Comparison of ENCODE assay signal across 8 cellular contexts in the genomic region with DNA sequence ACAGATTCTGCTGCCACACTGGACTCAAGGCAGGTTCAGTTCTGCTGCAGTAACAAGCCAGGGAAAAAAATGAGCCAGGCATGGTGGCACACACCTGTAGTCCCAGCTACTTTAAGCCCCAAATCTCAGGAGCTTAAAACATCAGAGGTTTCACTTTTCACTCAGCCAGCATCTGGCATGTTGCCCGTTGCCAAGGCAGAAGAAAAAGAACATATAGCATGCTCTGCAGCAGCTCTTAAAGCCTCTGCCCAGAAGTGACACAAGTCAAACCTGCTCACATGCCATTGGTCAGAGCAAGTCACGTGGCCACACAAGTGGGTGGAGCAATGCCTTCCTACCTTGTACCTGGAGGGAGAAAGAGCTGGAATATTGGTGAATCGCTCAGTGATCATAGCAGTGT. TPM values are rescaled to one million over a fixed set of nuclear protein-coding genes. Genes with fewer than 3 reads are reported as not detected.
A peak's percentile ranks its signal among the peaks of the same experiment; 100 is the strongest.
DNase-seq lines count a peak whose midpoint lies in the region; ATAC-seq and TF ChIP-seq lines count a peak whose summit lies in the region.

No MANE protein-coding gene starts in this region.

- H3K27me3 ChIP-seq in esophagus squamous epithelium: peaks cover 0 to 3% (median 0%) of the 10 kb centered on the region in 4 donors
- H3K27me3 ChIP-seq in neutrophil: peaks cover 15% of the 10 kb centered on the region

- H3K9me3 ChIP-seq in esophagus squamous epithelium: no peaks in the 10 kb centered on the region
- no peaks in the 10 kb centered on the region for H3K9me3 ChIP-seq in neutrophil

- H3K4me3 ChIP-seq in esophagus squamous epithelium (no peak overlapping the region), neutrophil (ENCODE audit: low read depth in 1 of 2, low read length in 1 of 2) (no peak overlapping the region)

- no peaks in the 10 kb centered on the region for H3K36me3 ChIP-seq in esophagus squamous epithelium
- H3K36me3 ChIP-seq in neutrophil: no peaks in the 10 kb centered on the region

- TF ChIP-seq POLR2A in GM15510 (IDR thresholded peaks at IDR 0.05; ENCODE audit: borderline replicate concordance, extremely low read depth, insufficient read length) (peak; percentile 39), esophagus squamous epithelium (IDR thresholded peaks at IDR 0.05) (peak in 1 of 4 donors; percentile 9)

- H3K27ac ChIP-seq in esophagus squamous epithelium (peak overlapping the region in 1 of 4 donors; percentile 15), neutrophil (peak overlapping the region; percentile 43)

- H3K4me1 ChIP-seq in esophagus squamous epithelium: peaks cover 6 to 68% (median 19%) of the 10 kb centered on the region in 3 donors
- H3K4me1 ChIP-seq in neutrophil (ENCODE audit: control insufficient read depth in 1 of 2, insufficient read depth in 1 of 2, low read depth in 1 of 2, low read length in 1 of 2): peaks cover 60 to 74% of the 10 kb centered on the region in 2 experiments

- DNase-seq in HK-2 (ENCODE audit: unreplicated experiment) (peak; percentile 67), esophagus squamous epithelium (lab: John Stamatoyannopoulos, UW) (peak; percentile 46)
- DNase-seq in NK-92 treated with Interleukin-12 subunit alpha and Interleukin-12 subunit beta, amount 100 ng/mL, for 24 hours (lab: John Stamatoyannopoulos, UW): peak; percentile 49
- peak; percentile 88 for DNase-seq in activated T-cell treated with anti-CD3 and anti-CD28 coated beads, Interleukin-2, amount 50 U/mL, for 1 hour

- ATAC-seq in HG03097 (IDR thresholded peaks at IDR 0.05; ENCODE audit: low FRiP score, unreplicated experiment) (no peak), GM19328 (IDR thresholded peaks at IDR 0.05; ENCODE audit: unreplicated experiment) (no peak)

- intact Hi-C loops in esophagus squamous epithelium (cut with DNase I): no loop called here

- WGBS in esophagus squamous epithelium, 2 donors: 25% methylated on average over 2 to 3 of the region's 3 CpGs

- TF ChIP-seq CTCF in esophagus squamous epithelium (IDR thresholded peaks at IDR 0.05) (no peak), neutrophil (IDR thresholded peaks at IDR 0.05) (no peak)

RNA-seq across cellular contexts. Expression of gene ADGRE5, which starts 14.7 kb away (rescaled TPM):
- 10 to 100 TPM in 2 of 4 donors, 1 to 10 TPM in 2; 5.6 to 23.7 (median 11.1) TPM for total RNA-seq in esophagus squamous epithelium

RNA-seq across cellular contexts. Expression of gene DDX39A, which starts 52.6 kb away (rescaled TPM):
- 100 to 1,000 TPM in 1 of 4 donors, 10 to 100 TPM in 3; 59.2 to 144 (median 88.4) TPM for total RNA-seq in esophagus squamous epithelium
